ENCODE assay signal across 12 cellular contexts in genomic region chr18:55250729-55251128, GRCh38.
DNase-seq lines count a peak whose midpoint lies in the region; ATAC-seq and TF ChIP-seq lines count a peak whose summit lies in the region.
"Had no signal": no experiment of that assay in that cellular context is flagged by ENCODE, and none has a peak within 500 bp of the region (broad histone marks: within the 10 kb centered on the region; RNA-seq: fewer than 3 reads in every experiment).

No MANE protein-coding gene starts in this region.

- H3K27me3 Mint-ChIP-seq in mesothelial cell of epicardium (ENCODE audit: low read depth), result no peaks in the 10 kb centered on the region
- H3K27me3 Mint-ChIP-seq: activated CD4-positive, alpha-beta T cell treated with anti-CD3 and anti-CD28 coated beads, Interleukin-2, amount 10 ng/mL, durations not matched to agents 7 days and 5 days had no signal

- no peak for DNase-seq in SK-N-MC (ENCODE audit: low read depth, low spot score)
- DNase-seq in mesothelial cell of epicardium (ENCODE audit: low spot score in 2 of 2, unreplicated experiment in 2 of 2), result no peak
- DNase-seq in stimulated activated CD8-positive, alpha-beta memory T cell treated with anti-CD3 and anti-CD28 coated beads, Interleukin-4, amount 100 ng/mL, for 48 hours, result no peak
- no peak for DNase-seq in left lobe of liver (ENCODE audit: low spot score)
- no peak for DNase-seq in KG1 (lab: John Stamatoyannopoulos, UW)
- DNase-seq: activated CD4-positive, alpha-beta T cell treated with anti-CD3 and anti-CD28 coated beads, Interleukin-2, amount 10 ng/mL, durations not matched to agents 7 days and 5 days; head of caudate nucleus; KBM-7 had no signal

- no peak overlapping the region for H3K4me3 Mint-ChIP-seq in mesothelial cell of epicardium
- H3K4me3 Mint-ChIP-seq: activated CD4-positive, alpha-beta T cell treated with anti-CD3 and anti-CD28 coated beads, Interleukin-2, amount 10 ng/mL, durations not matched to agents 7 days and 5 days; neural progenitor cell had no signal

- H3K9me3 ChIP-seq in SK-N-MC (ENCODE audit: low read depth, low read length), result no peaks in the 10 kb centered on the region

- peaks cover 21% of the 10 kb centered on the region for H3K36me3 ChIP-seq in SK-N-MC (ENCODE audit: insufficient read depth, low read length)

- H3K4me1 Mint-ChIP-seq in mesothelial cell of epicardium, result peaks cover 34% of the 10 kb centered on the region

- peak; percentile 38 for ATAC-seq in GM18517 (IDR thresholded peaks at IDR 0.05; ENCODE audit: unreplicated experiment)
- ATAC-seq in HG02571 (IDR thresholded peaks at IDR 0.05; ENCODE audit: unreplicated experiment), result peak; percentile 29
- ATAC-seq in GM19467 (IDR thresholded peaks at IDR 0.05; ENCODE audit: unreplicated experiment), result no peak
- ATAC-seq in left lobe of liver, result no peak

- peak overlapping the region; percentile 85; the same call in 1 of the 2 replicates for H3K27ac ChIP-seq in SK-N-MC
- H3K27ac ChIP-seq: neural progenitor cell had no signal

- no peak overlapping the region for H3K9ac ChIP-seq in SK-N-MC (ENCODE audit: insufficient read length)
- H3K9ac ChIP-seq: neural progenitor cell had no signal

- peaks cover 48% of the 10 kb centered on the region for H3K36me3 Mint-ChIP-seq in mesothelial cell of epicardium

- no peak overlapping the region; the same call in 1 of the 2 replicates for H3K4me3 ChIP-seq in SK-N-MC

- no peak for TF ChIP-seq CTCF in mesothelial cell of epicardium (IDR thresholded peaks at IDR 0.05; ENCODE audit: unreplicated experiment)

- peaks cover 9% of the 10 kb centered on the region for H3K9me3 Mint-ChIP-seq in mesothelial cell of epicardium
- H3K9me3 Mint-ChIP-seq: activated CD4-positive, alpha-beta T cell treated with anti-CD3 and anti-CD28 coated beads, Interleukin-2, amount 10 ng/mL, durations not matched to agents 7 days and 5 days had no signal

- H3K27ac Mint-ChIP-seq in mesothelial cell of epicardium, result peak overlapping the region; percentile 77
- H3K27ac Mint-ChIP-seq: activated CD4-positive, alpha-beta T cell treated with anti-CD3 and anti-CD28 coated beads, Interleukin-2, amount 10 ng/mL, durations not matched to agents 7 days and 5 days; neural progenitor cell had no signal

Comparison
In these comparisons a context has a peak if more than half of its experiments do, and no peak if none do; other contexts are left out.
1. ATAC-seq: peak in GM18517 (single experiment) and HG02571 (single experiment); none in GM19467 (single experiment) and left lobe of liver (single experiment).